Comparison of ENCODE assay signal across 8 cellular contexts in the genomic region with DNA sequence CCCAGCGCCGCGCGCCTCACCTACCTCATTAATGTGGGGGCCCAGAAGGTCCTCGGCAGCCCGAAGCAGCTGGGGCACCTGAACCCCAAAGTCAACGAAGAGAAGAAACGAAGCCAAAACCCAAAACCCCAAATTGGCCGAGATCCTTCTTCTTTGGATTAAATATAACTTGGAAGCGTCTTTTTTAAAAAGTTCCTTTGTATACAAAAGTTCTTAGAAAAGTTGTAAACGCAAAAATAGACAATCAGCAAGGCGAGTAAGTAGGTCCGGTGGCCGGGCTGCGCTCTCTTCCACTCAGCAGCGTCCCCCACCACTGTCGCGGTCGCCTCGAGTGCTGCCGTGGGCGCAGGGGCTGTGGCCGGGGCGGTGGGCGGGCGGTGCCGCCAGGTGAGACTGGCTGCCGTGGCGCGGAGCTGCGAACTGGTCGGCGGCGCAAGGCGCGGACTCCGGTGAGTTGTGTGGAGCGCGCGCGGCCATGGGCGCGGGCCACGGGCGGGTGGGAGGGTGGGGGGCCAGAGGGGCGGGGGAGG. TPM values are rescaled to one million over a fixed set of nuclear protein-coding genes. Genes with fewer than 3 reads are reported as not detected.
DNase-seq lines count a peak whose midpoint lies in the region; ATAC-seq and TF ChIP-seq lines count a peak whose summit lies in the region.

No MANE protein-coding gene starts in this region.

- in situ Hi-C loops in KBM-7 (cut with MboI; ENCODE audit: low pct_unique_long_range_greater_than_20kb, low sequenced_read_pairs), result no loop called here

- peaks cover 21 to 38% (median 24%) of the 10 kb centered on the region in 3 donors for H3K4me1 Mint-ChIP-seq in naive B cell

- DNase-seq in GM12864 (ENCODE audit: low read depth) (no peak), KBM-7 (peak; percentile 40), coronary artery (ENCODE audit: low spot score) (no peak), naive B cell (no peak), hepatic stellate cell (ENCODE audit: low spot score) (no peak), DMS79 (lab: John Stamatoyannopoulos, UW) (no peak), HCEC 1CT (no peak)

- TF ChIP-seq CTCF in GM12864 (IDR thresholded peaks at IDR 0.05; ENCODE audit: low read depth, low read length, missing control alignments) (no peak), coronary artery (IDR thresholded peaks at IDR 0.05) (no peak)

- H3K9me3 Mint-ChIP-seq in naive B cell, result peaks cover 0 to 4% (median 0%) of the 10 kb centered on the region in 7 donors

- H3K27me3 Mint-ChIP-seq in naive B cell, result peaks cover 46 to 51% (median 47%) of the 10 kb centered on the region in 3 donors

- no peaks in the 10 kb centered on the region for H3K36me3 Mint-ChIP-seq in naive B cell

- H3K4me3 Mint-ChIP-seq in naive B cell, result peak overlapping the region; percentile 81 to 92 (median 88)

- peak overlapping the region; percentile 79 to 97 (median 95) for H3K27ac Mint-ChIP-seq in naive B cell

- ATAC-seq in GM21619 (IDR thresholded peaks at IDR 0.05; ENCODE audit: unreplicated experiment) (peak; percentile 33), naive B cell (ENCODE audit: low read depth in 2 of 2) (peak in 1 of 2 donors; percentile 2)

- peak overlapping the region; percentile 45 for H3K4me3 ChIP-seq in GM12864 (ENCODE audit: low read depth, low read length)
- peak overlapping the region; percentile 95 for H3K4me3 ChIP-seq in coronary artery

- peak overlapping the region; percentile 95 to 97 for H3K27ac ChIP-seq in coronary artery

RNA-seq across cellular contexts. Expression of gene KLF4, which starts 0.4 kb away (rescaled TPM):
- polyA plus RNA-seq in naive B cell (ENCODE audit: low read depth in 6 of 6), result 1 to 10 TPM; 1.4 to 8.0 (median 2.2) TPM
